8 cellular contexts compared by ENCODE assay signal in the genomic region with DNA sequence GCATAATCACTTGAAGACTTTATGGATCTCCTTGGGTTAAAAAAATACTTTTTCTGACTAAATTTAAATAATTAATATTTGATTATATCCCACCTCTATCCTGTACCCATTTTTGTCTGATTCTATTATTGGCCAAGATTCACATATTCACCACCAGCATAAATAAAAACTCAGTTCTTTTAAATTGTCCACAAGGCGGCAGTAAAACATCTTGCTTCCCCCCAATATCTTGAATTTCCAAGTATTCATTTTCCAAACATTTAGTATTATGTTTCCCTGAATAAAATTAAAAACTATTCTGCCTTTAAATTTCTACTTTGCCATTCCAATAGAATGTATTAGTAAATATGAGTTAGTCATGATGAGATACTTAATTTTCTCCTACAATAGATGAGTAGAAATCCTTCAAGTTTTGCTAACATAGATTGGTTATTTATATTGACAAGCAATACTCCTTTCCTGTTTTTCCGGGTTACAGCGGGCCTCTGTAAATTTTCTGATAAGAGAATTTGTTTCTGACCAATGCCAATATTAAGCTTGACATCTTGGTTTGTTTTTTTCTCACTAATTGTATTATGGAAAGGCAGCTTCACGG.
DNase-seq lines count a peak whose midpoint lies in the region; TF ChIP-seq lines count a peak whose summit lies in the region.

No MANE protein-coding gene starts in this region.

- no peaks in the 10 kb centered on the region for H3K9me3 Mint-ChIP-seq in mesothelial cell of epicardium
- no peaks in the 10 kb centered on the region for H3K9me3 Mint-ChIP-seq in activated T-helper 1 cell treated with anti-CD3 and anti-CD28 coated beads, Interleukin-12 subunit alpha, Interleukin-12 subunit beta, Interleukin-2, Interleukin-4 antibody, amounts not matched to agents 30 ng/mL and 10 ng/mL and 1 ng/mL, durations not matched to agents 14 hours and 24 hours and 36 hours

- no peaks in the 10 kb centered on the region for H3K36me3 Mint-ChIP-seq in mesothelial cell of epicardium
- H3K36me3 Mint-ChIP-seq in activated T-helper 1 cell treated with anti-CD3 and anti-CD28 coated beads, Interleukin-12 subunit alpha, Interleukin-12 subunit beta, Interleukin-2, Interleukin-4 antibody, amounts not matched to agents 30 ng/mL and 10 ng/mL and 1 ng/mL, durations not matched to agents 14 hours and 24 hours and 36 hours (ENCODE audit: low read depth): no peaks in the 10 kb centered on the region

- no peak overlapping the region for H3K4me3 Mint-ChIP-seq in mesothelial cell of epicardium
- no peak overlapping the region for H3K4me3 Mint-ChIP-seq in activated T-helper 1 cell treated with anti-CD3 and anti-CD28 coated beads, Interleukin-12 subunit alpha, Interleukin-12 subunit beta, Interleukin-2, Interleukin-4 antibody, amounts not matched to agents 30 ng/mL and 10 ng/mL and 1 ng/mL, durations not matched to agents 14 hours and 24 hours and 36 hours

- DNase-seq in D341Med (ENCODE audit: low spot score): peak; percentile 39
- DNase-seq in T47D (ENCODE audit: low read depth in 1 of 2, low spot score in 1 of 2): peak; percentile 10 to 25
- DNase-seq in mesothelial cell of epicardium (ENCODE audit: low spot score in 2 of 2, unreplicated experiment in 2 of 2): no peak
- DNase-seq in DMS153 treated with DMSO at 0.1 percent for 48 hours (lab: John Stamatoyannopoulos, UW; ENCODE audit: unreplicated experiment): no peak
- DNase-seq in activated CD4-positive, alpha-beta T cell treated with anti-CD3 and anti-CD28 coated beads, Interleukin-2, amount 50 U/mL, for 48 hours: no peak
- no peak for DNase-seq in activated T-helper 1 cell treated with anti-CD3 and anti-CD28 coated beads, Interleukin-12 subunit alpha, Interleukin-12 subunit beta, Interleukin-2, Interleukin-4 antibody, amounts not matched to agents 30 ng/mL and 10 ng/mL and 1 ng/mL, durations not matched to agents 14 hours and 24 hours and 36 hours (ENCODE audit: low spot score)
- DNase-seq in stimulated activated CD4-positive, alpha-beta T cell treated with anti-CD3 and anti-CD28 coated beads, Interleukin-1b, Interleukin-23, amount 100 ng/mL, for 48 hours: no peak

- intact Hi-C loops in activated T-helper 1 cell treated with anti-CD3 and anti-CD28 coated beads, Interleukin-12 subunit alpha, Interleukin-12 subunit beta, Interleukin-2, Interleukin-4 antibody, amounts not matched to agents 30 ng/mL and 10 ng/mL and 1 ng/mL, durations not matched to agents 14 hours and 24 hours and 36 hours (cut with micrococcal nuclease): loop anchor here (1.0 to 5.0 kb wide), 2 partner anchors 1056 to 1121 kb away; no protein-coding TSS in a partner anchor

- in situ Hi-C loops in T47D (cut with HindIII; ENCODE audit: low pct_unique_long_range_greater_than_20kb, low sequenced_read_pairs): no loop called here

- no peaks in the 10 kb centered on the region for H3K27me3 Mint-ChIP-seq in mesothelial cell of epicardium (ENCODE audit: low read depth)
- H3K27me3 Mint-ChIP-seq in activated T-helper 1 cell treated with anti-CD3 and anti-CD28 coated beads, Interleukin-12 subunit alpha, Interleukin-12 subunit beta, Interleukin-2, Interleukin-4 antibody, amounts not matched to agents 30 ng/mL and 10 ng/mL and 1 ng/mL, durations not matched to agents 14 hours and 24 hours and 36 hours (ENCODE audit: insufficient read depth): peaks cover 5% of the 10 kb centered on the region

- H3K4me1 Mint-ChIP-seq in mesothelial cell of epicardium: peaks cover 30% of the 10 kb centered on the region
- H3K4me1 Mint-ChIP-seq in activated T-helper 1 cell treated with anti-CD3 and anti-CD28 coated beads, Interleukin-12 subunit alpha, Interleukin-12 subunit beta, Interleukin-2, Interleukin-4 antibody, amounts not matched to agents 30 ng/mL and 10 ng/mL and 1 ng/mL, durations not matched to agents 14 hours and 24 hours and 36 hours (ENCODE audit: low read depth): no peaks in the 10 kb centered on the region

- peak; percentile 76 for TF ChIP-seq CTCF in LNCAP (IDR thresholded peaks at IDR 0.05)
- peak; percentile 73 for TF ChIP-seq CTCF in mesothelial cell of epicardium (IDR thresholded peaks at IDR 0.05; ENCODE audit: unreplicated experiment)

- no peak overlapping the region for H3K27ac Mint-ChIP-seq in mesothelial cell of epicardium
- H3K27ac Mint-ChIP-seq in activated T-helper 1 cell treated with anti-CD3 and anti-CD28 coated beads, Interleukin-12 subunit alpha, Interleukin-12 subunit beta, Interleukin-2, Interleukin-4 antibody, amounts not matched to agents 30 ng/mL and 10 ng/mL and 1 ng/mL, durations not matched to agents 14 hours and 24 hours and 36 hours: no peak overlapping the region

Comparison
In these comparisons a context has a peak if more than half of its experiments do, and no peak if none do; other contexts are left out.
1. DNase-seq: peak in D341Med (single experiment) and T47D (2 of 2); none in mesothelial cell of epicardium (0 of 2), DMS153 treated with DMSO at 0.1 percent for 48 hours (single experiment), activated CD4-positive, alpha-beta T cell treated with anti-CD3 and anti-CD28 coated beads, Interleukin-2, amount 50 U/mL, for 48 hours (0 of 2), activated T-helper 1 cell treated with anti-CD3 and anti-CD28 coated beads, Interleukin-12 subunit alpha, Interleukin-12 subunit beta, Interleukin-2, Interleukin-4 antibody, amounts not matched to agents 30 ng/mL and 10 ng/mL and 1 ng/mL, durations not matched to agents 14 hours and 24 hours and 36 hours (single experiment) and stimulated activated CD4-positive, alpha-beta T cell treated with anti-CD3 and anti-CD28 coated beads, Interleukin-1b, Interleukin-23, amount 100 ng/mL, for 48 hours (single experiment).